In the genomic region with DNA sequence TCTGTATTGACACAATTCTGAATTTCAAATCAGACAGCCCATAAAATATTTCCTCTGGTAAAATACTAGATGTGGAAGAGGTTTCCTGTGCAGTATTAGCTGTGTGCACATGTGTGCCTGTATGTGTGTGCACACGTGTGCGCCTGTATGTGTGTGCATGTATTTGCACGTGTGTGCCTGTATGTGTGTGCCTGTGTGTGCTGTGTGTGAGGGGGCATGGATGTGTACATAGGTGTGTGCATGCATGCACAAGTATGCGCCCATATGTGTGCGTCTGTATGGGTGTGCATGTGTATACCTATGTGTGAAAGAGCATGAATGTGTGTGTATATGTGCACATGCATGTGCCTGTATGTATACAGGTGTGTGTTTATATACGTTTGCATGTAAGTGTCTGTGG, we compare ENCODE assay signal across 7 cellular contexts.
"Had no signal": no experiment of that assay in that cellular context is flagged by ENCODE, and none has a peak within 500 bp of the region (broad histone marks: within the 10 kb centered on the region; RNA-seq: fewer than 3 reads in every experiment).

No MANE protein-coding gene starts in this region.

- ATAC-seq: GM23338, HCT116, K562 had no signal

- FAIRE-seq: K562 had no signal

- H3K4me3 ChIP-seq: GM23338, HAP-1, K562 had no signal

- H2AFZ ChIP-seq: GM23338 had no signal

- H3K36me3 ChIP-seq: HAP-1 had no signal

- H3K4me1 ChIP-seq: HAP-1 had no signal

- H3K9me3 ChIP-seq: HAP-1 had no signal

- H3K4me3 Mint-ChIP-seq: GM23338 had no signal

- H3K9me3 Mint-ChIP-seq: GM23338 had no signal

- DNase-seq: H7, IMR-90, KG1 had no signal

- H3K4me2 ChIP-seq: GM23338 had no signal
